Comparison of ENCODE assay signal across 1 cellular context in the genomic region with DNA sequence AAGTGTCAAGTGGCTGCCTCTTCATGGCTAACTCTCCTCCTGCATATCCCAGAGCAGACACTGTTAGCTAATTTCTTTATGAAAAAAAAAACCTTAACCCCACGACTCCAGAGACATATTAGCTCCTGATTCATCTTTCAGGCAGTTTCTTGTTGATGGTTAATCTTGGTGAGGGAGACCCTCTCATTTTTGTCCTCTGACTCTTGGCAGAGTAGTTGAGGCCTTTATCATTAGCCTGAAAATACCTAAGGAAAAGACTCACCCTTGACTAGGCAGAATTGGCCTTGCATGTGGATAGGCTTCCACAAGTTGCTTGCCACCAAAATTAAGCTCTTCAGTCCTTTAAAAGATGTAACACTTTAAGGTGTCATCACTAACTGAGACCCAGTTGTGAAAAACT.
TF ChIP-seq lines count a peak whose summit lies in the region.

No MANE protein-coding gene starts in this region.

TF ChIP-seq in IMR-90, 13 proteins besides CTCF, POLR2A, EP300 and RAD21:
- peak; percentile 85 for TF ChIP-seq NFE2L2 (IDR thresholded peaks at IDR 0.05; ENCODE audit: low read depth, low read length)
- TF ChIP-seq RCOR1 (IDR thresholded peaks at IDR 0.05; ENCODE audit: insufficient replicate concordance, low read length) = peak; percentile 65
- TF ChIP-seq MAFK (IDR thresholded peaks at IDR 0.05; ENCODE audit: low read depth, low read length) = peak; percentile 58
- TF ChIP-seq, protein P1, sequence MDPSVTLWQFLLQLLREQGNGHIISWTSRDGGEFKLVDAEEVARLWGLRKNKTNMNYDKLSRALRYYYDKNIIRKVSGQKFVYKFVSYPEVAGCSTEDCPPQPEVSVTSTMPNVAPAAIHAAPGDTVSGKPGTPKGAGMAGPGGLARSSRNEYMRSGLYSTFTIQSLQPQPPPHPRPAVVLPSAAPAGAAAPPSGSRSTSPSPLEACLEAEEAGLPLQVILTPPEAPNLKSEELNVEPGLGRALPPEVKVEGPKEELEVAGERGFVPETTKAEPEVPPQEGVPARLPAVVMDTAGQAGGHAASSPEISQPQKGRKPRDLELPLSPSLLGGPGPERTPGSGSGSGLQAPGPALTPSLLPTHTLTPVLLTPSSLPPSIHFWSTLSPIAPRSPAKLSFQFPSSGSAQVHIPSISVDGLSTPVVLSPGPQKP (IDR thresholded peaks at IDR 0.05; ENCODE audit: borderline replicate concordance, low read depth, low read length) = no peak
- peak; percentile 61 for TF ChIP-seq FOS (IDR thresholded peaks at IDR 0.05; ENCODE audit: low read depth, low read length)
